1 cellular context compared by ENCODE assay signal in the genomic region with DNA sequence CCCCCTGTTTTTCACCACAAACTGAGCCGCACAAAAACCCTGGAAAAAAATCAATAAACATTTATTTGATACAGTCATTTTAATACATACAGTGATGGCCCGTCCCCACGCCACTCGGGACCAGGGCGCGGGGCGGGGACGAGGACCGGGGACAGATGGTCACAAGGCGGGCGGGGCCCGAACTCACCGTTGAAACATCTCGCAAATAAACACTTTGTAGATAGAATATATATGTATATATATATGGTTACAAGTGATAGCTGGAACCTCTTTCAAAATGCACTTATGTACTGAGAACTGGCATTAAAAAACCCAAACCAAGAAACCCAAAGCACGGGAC.
A peak's percentile ranks its signal among the peaks of the same experiment; 100 is the strongest.
TF ChIP-seq lines count a peak whose summit lies in the region.

No MANE protein-coding gene starts in this region.

TF ChIP-seq in HepG2, 621 proteins besides CTCF, POLR2A, EP300 and RAD21 (continued from another document):
- TF ChIP-seq ERF (CRISPR knock-in tag; IDR thresholded peaks at IDR 0.05): no peak
- no peak for TF ChIP-seq ARHGAP35 (CRISPR knock-in tag; IDR thresholded peaks at IDR 0.05; ENCODE audit: borderline replicate concordance)
- TF ChIP-seq, protein P1, sequence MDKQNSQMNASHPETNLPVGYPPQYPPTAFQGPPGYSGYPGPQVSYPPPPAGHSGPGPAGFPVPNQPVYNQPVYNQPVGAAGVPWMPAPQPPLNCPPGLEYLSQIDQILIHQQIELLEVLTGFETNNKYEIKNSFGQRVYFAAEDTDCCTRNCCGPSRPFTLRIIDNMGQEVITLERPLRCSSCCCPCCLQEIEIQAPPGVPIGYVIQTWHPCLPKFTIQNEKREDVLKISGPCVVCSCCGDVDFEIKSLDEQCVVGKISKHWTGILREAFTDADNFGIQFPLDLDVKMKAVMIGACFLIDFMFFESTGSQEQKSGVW (CRISPR knock-in tag; IDR thresholded peaks at IDR 0.05; ENCODE audit: borderline replicate concordance): 0 out of 2 replicates have a peak, but pooled peaks have one; percentile 34
- TF ChIP-seq ZBTB1 (CRISPR knock-in tag; IDR thresholded peaks at IDR 0.05; ENCODE audit: borderline replicate concordance): no peak
- TF ChIP-seq, protein P2, sequence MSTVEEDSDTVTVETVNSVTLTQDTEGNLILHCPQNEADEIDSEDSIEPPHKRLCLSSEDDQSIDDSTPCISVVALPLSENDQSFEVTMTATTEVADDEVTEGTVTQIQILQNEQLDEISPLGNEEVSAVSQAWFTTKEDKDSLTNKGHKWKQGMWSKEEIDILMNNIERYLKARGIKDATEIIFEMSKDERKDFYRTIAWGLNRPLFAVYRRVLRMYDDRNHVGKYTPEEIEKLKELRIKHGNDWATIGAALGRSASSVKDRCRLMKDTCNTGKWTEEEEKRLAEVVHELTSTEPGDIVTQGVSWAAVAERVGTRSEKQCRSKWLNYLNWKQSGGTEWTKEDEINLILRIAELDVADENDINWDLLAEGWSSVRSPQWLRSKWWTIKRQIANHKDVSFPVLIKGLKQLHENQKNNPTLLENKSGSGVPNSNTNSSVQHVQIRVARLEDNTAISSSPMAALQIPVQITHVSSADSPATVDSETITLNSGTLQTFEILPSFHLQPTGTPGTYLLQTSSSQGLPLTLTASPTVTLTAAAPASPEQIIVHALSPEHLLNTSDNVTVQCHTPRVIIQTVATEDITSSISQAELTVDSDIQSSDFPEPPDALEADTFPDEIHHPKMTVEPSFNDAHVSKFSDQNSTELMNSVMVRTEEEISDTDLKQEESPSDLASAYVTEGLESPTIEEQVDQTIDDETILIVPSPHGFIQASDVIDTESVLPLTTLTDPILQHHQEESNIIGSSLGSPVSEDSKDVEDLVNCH (CRISPR knock-in tag; IDR thresholded peaks at IDR 0.05): no peak
- no peak for TF ChIP-seq U2AF1 (optimal IDR thresholded peaks at IDR 0.05; ENCODE audit: low read depth, low read length)
- peak; percentile 6; the same call in 1 of the 2 replicates for TF ChIP-seq ZNF552 (CRISPR knock-in tag; IDR thresholded peaks at IDR 0.05; ENCODE audit: borderline replicate concordance)
- TF ChIP-seq, protein P3, sequence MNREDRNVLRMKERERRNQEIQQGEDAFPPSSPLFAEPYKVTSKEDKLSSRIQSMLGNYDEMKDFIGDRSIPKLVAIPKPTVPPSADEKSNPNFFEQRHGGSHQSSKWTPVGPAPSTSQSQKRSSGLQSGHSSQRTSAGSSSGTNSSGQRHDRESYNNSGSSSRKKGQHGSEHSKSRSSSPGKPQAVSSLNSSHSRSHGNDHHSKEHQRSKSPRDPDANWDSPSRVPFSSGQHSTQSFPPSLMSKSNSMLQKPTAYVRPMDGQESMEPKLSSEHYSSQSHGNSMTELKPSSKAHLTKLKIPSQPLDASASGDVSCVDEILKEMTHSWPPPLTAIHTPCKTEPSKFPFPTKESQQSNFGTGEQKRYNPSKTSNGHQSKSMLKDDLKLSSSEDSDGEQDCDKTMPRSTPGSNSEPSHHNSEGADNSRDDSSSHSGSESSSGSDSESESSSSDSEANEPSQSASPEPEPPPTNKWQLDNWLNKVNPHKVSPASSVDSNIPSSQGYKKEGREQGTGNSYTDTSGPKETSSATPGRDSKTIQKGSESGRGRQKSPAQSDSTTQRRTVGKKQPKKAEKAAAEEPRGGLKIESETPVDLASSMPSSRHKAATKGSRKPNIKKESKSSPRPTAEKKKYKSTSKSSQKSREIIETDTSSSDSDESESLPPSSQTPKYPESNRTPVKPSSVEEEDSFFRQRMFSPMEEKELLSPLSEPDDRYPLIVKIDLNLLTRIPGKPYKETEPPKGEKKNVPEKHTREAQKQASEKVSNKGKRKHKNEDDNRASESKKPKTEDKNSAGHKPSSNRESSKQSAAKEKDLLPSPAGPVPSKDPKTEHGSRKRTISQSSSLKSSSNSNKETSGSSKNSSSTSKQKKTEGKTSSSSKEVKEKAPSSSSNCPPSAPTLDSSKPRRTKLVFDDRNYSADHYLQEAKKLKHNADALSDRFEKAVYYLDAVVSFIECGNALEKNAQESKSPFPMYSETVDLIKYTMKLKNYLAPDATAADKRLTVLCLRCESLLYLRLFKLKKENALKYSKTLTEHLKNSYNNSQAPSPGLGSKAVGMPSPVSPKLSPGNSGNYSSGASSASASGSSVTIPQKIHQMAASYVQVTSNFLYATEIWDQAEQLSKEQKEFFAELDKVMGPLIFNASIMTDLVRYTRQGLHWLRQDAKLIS (CRISPR knock-in tag; IDR thresholded peaks at IDR 0.05): no peak
- peak; percentile 52 for TF ChIP-seq AGO1 (IDR thresholded peaks at IDR 0.05; ENCODE audit: low read depth, low read length, poor library complexity, severe bottlenecking)
- no peak for TF ChIP-seq KAT2B (IDR thresholded peaks at IDR 0.05; ENCODE audit: borderline replicate concordance, low read depth, low read length)
- TF ChIP-seq KDM6A (CRISPR knock-in tag; IDR thresholded peaks at IDR 0.05; ENCODE audit: low read depth): no peak
- TF ChIP-seq SSRP1 (CRISPR knock-in tag; IDR thresholded peaks at IDR 0.05): 0 out of 2 replicates have a peak, but pooled peaks have one; percentile 13
- TF ChIP-seq KDM5A (IDR thresholded peaks at IDR 0.05; ENCODE audit: borderline replicate concordance, low read length): peak; percentile 84; the same call in 1 of the 2 replicates
- TF ChIP-seq ZNF781 (CRISPR knock-in tag; IDR thresholded peaks at IDR 0.05; ENCODE audit: borderline replicate concordance, not compliant biosample characterization): no peak
- TF ChIP-seq, protein P4, sequence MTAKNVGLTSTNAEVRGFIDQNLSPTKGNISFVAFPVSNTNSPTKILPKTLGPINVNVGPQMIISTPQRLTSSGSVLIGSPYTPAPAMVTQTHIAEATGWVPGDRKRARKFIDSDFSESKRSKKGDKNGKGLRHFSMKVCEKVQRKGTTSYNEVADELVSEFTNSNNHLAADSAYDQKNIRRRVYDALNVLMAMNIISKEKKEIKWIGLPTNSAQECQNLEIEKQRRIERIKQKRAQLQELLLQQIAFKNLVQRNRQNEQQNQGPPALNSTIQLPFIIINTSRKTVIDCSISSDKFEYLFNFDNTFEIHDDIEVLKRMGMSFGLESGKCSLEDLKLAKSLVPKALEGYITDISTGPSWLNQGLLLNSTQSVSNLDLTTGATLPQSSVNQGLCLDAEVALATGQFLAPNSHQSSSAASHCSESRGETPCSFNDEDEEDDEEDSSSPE (CRISPR knock-in tag; IDR thresholded peaks at IDR 0.05): no peak
- no peak for TF ChIP-seq JDP2 (CRISPR knock-in tag; IDR thresholded peaks at IDR 0.05; ENCODE audit: borderline replicate concordance)
- TF ChIP-seq ZNF234 (CRISPR knock-in tag; conservative IDR thresholded peaks at IDR 0.05): peak; percentile 6; the same call in 1 of the 2 replicates
- TF ChIP-seq ZNF878 (CRISPR knock-in tag; IDR thresholded peaks at IDR 0.05): no peak; the same call in 1 of the 2 replicates
- TF ChIP-seq, protein P5, sequence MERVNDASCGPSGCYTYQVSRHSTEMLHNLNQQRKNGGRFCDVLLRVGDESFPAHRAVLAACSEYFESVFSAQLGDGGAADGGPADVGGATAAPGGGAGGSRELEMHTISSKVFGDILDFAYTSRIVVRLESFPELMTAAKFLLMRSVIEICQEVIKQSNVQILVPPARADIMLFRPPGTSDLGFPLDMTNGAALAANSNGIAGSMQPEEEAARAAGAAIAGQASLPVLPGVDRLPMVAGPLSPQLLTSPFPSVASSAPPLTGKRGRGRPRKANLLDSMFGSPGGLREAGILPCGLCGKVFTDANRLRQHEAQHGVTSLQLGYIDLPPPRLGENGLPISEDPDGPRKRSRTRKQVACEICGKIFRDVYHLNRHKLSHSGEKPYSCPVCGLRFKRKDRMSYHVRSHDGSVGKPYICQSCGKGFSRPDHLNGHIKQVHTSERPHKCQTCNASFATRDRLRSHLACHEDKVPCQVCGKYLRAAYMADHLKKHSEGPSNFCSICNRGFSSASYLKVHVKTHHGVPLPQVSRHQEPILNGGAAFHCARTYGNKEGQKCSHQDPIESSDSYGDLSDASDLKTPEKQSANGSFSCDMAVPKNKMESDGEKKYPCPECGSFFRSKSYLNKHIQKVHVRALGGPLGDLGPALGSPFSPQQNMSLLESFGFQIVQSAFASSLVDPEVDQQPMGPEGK (CRISPR knock-in tag; IDR thresholded peaks at IDR 0.05): no peak
- no peak for TF ChIP-seq RAD51 (IDR thresholded peaks at IDR 0.05; ENCODE audit: borderline replicate concordance)
- no peak for TF ChIP-seq ZSCAN25 (CRISPR knock-in tag; IDR thresholded peaks at IDR 0.05)
- TF ChIP-seq, protein P6, sequence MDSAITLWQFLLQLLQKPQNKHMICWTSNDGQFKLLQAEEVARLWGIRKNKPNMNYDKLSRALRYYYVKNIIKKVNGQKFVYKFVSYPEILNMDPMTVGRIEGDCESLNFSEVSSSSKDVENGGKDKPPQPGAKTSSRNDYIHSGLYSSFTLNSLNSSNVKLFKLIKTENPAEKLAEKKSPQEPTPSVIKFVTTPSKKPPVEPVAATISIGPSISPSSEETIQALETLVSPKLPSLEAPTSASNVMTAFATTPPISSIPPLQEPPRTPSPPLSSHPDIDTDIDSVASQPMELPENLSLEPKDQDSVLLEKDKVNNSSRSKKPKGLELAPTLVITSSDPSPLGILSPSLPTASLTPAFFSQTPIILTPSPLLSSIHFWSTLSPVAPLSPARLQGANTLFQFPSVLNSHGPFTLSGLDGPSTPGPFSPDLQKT (CRISPR knock-in tag; IDR thresholded peaks at IDR 0.05; ENCODE audit: borderline replicate concordance): no peak
- TF ChIP-seq, protein P7, sequence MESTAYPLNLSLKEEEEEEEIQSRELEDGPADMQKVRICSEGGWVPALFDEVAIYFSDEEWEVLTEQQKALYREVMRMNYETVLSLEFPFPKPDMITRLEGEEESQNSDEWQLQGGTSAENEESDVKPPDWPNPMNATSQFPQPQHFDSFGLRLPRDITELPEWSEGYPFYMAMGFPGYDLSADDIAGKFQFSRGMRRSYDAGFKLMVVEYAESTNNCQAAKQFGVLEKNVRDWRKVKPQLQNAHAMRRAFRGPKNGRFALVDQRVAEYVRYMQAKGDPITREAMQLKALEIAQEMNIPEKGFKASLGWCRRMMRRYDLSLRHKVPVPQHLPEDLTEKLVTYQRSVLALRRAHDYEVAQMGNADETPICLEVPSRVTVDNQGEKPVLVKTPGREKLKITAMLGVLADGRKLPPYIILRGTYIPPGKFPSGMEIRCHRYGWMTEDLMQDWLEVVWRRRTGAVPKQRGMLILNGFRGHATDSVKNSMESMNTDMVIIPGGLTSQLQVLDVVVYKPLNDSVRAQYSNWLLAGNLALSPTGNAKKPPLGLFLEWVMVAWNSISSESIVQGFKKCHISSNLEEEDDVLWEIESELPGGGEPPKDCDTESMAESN (CRISPR knock-in tag; conservative IDR thresholded peaks at IDR 0.05): no peak
- no peak for TF ChIP-seq SAFB2 (CRISPR knock-in tag; IDR thresholded peaks at IDR 0.05; ENCODE audit: borderline replicate concordance, low read depth)
- no peak for TF ChIP-seq YY1 (IDR thresholded peaks at IDR 0.05; ENCODE audit: insufficient read depth, insufficient replicate concordance, low read depth, low read length)
- TF ChIP-seq RFXAP (CRISPR knock-in tag; IDR thresholded peaks at IDR 0.05; ENCODE audit: borderline replicate concordance): no peak
- TF ChIP-seq, protein P8, sequence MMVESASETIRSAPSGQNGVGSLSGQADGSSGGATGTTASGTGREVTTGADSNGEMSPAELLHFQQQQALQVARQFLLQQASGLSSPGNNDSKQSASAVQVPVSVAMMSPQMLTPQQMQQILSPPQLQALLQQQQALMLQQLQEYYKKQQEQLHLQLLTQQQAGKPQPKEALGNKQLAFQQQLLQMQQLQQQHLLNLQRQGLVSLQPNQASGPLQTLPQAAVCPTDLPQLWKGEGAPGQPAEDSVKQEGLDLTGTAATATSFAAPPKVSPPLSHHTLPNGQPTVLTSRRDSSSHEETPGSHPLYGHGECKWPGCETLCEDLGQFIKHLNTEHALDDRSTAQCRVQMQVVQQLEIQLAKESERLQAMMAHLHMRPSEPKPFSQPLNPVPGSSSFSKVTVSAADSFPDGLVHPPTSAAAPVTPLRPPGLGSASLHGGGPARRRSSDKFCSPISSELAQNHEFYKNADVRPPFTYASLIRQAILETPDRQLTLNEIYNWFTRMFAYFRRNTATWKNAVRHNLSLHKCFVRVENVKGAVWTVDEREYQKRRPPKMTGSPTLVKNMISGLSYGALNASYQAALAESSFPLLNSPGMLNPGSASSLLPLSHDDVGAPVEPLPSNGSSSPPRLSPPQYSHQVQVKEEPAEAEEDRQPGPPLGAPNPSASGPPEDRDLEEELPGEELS (CRISPR knock-in tag; IDR thresholded peaks at IDR 0.05): no peak
- no peak for TF ChIP-seq ZMAT3 (CRISPR knock-in tag; conservative IDR thresholded peaks at IDR 0.05)
- TF ChIP-seq, protein P9, sequence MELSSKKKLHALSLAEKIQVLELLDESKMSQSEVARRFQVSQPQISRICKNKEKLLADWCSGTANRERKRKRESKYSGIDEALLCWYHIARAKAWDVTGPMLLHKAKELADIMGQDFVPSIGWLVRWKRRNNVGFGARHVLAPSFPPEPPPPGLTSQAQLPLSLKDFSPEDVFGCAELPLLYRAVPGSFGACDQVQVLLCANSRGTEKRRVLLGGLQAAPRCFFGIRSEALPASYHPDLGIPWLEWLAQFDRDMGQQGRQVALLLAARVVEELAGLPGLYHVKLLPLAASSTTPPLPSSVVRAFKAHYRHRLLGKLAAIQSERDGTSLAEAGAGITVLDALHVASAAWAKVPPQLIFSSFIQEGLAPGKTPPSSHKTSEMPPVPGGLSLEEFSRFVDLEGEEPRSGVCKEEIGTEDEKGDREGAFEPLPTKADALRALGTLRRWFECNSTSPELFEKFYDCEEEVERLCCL (CRISPR knock-in tag; IDR thresholded peaks at IDR 0.05; ENCODE audit: borderline replicate concordance): no peak
- TF ChIP-seq ZNF598 (CRISPR knock-in tag; IDR thresholded peaks at IDR 0.05; ENCODE audit: borderline replicate concordance): no peak
- no peak for TF ChIP-seq ZNF629 (CRISPR knock-in tag; conservative IDR thresholded peaks at IDR 0.05)
